In genomic region chr5:42840842-42841574, GRCh38 we compare ENCODE assay signal across 14 cellular contexts. TPM values are rescaled to one million over a fixed set of nuclear protein-coding genes. Genes with fewer than 3 reads are reported as not detected.
DNase-seq lines count a peak whose midpoint lies in the region; ATAC-seq and TF ChIP-seq lines count a peak whose summit lies in the region.
"Had no signal": no experiment of that assay in that cellular context is flagged by ENCODE, and none has a peak within 500 bp of the region (broad histone marks: within the 10 kb centered on the region; RNA-seq: fewer than 3 reads in every experiment).

No MANE protein-coding gene starts in this region.

- H3K27me3 ChIP-seq in BLaER1 treated with 17β-estradiol and CSF1 and Interleukin-3, amounts not matched to agents 10 nM and 100 nM = no peaks in the 10 kb centered on the region
- H3K27me3 ChIP-seq in adipocyte (replicated peaks; ENCODE audit: control insufficient read depth, insufficient read depth, low read length) = no peaks in the 10 kb centered on the region
- H3K27me3 ChIP-seq in gastrocnemius medialis = no peaks in the 10 kb centered on the region
- H3K27me3 ChIP-seq: esophagus muscularis mucosa, spleen had no signal

- H3K9ac ChIP-seq in BLaER1 treated with 17β-estradiol and CSF1 and Interleukin-3, amounts not matched to agents 10 nM and 100 nM = peak overlapping the region in 3 of 11 experiments; percentile 53 to 69 (median 58); a peak in 6 of 22 replicates
- peak overlapping the region; percentile 32 for H3K9ac ChIP-seq in adipocyte (ENCODE audit: low read length)

- in situ Hi-C loops in gastrocnemius medialis (cut with MboI; ENCODE audit: low sequenced_read_pairs in 4 of 4) = no loop called here

- H4K20me1 ChIP-seq in BLaER1 treated with 17β-estradiol and CSF1 and Interleukin-3, amounts not matched to agents 10 nM and 100 nM = no peaks in the 10 kb centered on the region

- DNase-seq in adipocyte (ENCODE audit: low read depth) (peak; percentile 36), iris pigment epithelial cell (ENCODE audit: low read depth) (peak; percentile 17), gastrocnemius medialis (no peak), ureter (ENCODE audit: low spot score) (no peak), foreskin fibroblast (no peak), kidney tubule cell (ENCODE audit: low spot score) (no peak), AG20443 (ENCODE audit: low spot score) (no peak)
- DNase-seq: activated gamma-delta T cell treated with Interleukin-2 at 50 U/mL for 16 hours, NCI-H146, PC-9, spleen had no signal

- no peak for TF ChIP-seq POLR2A in gastrocnemius medialis (IDR thresholded peaks at IDR 0.05)

- H3K4me3 ChIP-seq in BLaER1 treated with 17β-estradiol and CSF1 and Interleukin-3, amounts not matched to agents 10 nM and 100 nM = no peak overlapping the region
- H3K4me3 ChIP-seq in adipocyte (ENCODE audit: low read length) (peak overlapping the region; percentile 17), gastrocnemius medialis (no peak overlapping the region), foreskin fibroblast (ENCODE audit: low read depth in 1 of 2, low read length in 2 of 2) (no peak overlapping the region)
- H3K4me3 ChIP-seq: esophagus muscularis mucosa, lung, PC-9 had no signal

- no peak for ATAC-seq in gastrocnemius medialis

- peak overlapping the region in 8 of 11 experiments; percentile 39 to 86 (median 67); a peak in 14 of 22 replicates for H3K4me2 ChIP-seq in BLaER1 treated with 17β-estradiol and CSF1 and Interleukin-3, amounts not matched to agents 10 nM and 100 nM
- H3K4me2 ChIP-seq: PC-9 had no signal

- H3K36me3 ChIP-seq in BLaER1 treated with 17β-estradiol and CSF1 and Interleukin-3, amounts not matched to agents 10 nM and 100 nM = no peaks in the 10 kb centered on the region
- no peaks in the 10 kb centered on the region for H3K36me3 ChIP-seq in adipocyte (ENCODE audit: control insufficient read depth, insufficient read depth, low read length, severe bottlenecking)
- H3K36me3 ChIP-seq in gastrocnemius medialis = no peaks in the 10 kb centered on the region
- H3K36me3 ChIP-seq: esophagus muscularis mucosa, spleen had no signal

- H3K27ac ChIP-seq in BLaER1 treated with 17β-estradiol and CSF1 and Interleukin-3, amounts not matched to agents 10 nM and 100 nM = peak overlapping the region in 10 of 11 experiments; percentile 36 to 82 (median 70); a peak in 18 of 22 replicates
- peak overlapping the region in 3 of 4 donors; percentile 26 to 49 (median 47) for H3K27ac ChIP-seq in gastrocnemius medialis
- H3K27ac ChIP-seq: PC-9 had no signal

- H3K4me1 ChIP-seq in BLaER1 treated with 17β-estradiol and CSF1 and Interleukin-3, amounts not matched to agents 10 nM and 100 nM = peaks cover 0 to 45% (median 17%) of the 10 kb centered on the region in 10 experiments; a peak in 14 of 20 replicates
- H3K4me1 ChIP-seq in adipocyte (ENCODE audit: control insufficient read depth, insufficient read depth, low read length) = peaks cover 43% of the 10 kb centered on the region
- H3K4me1 ChIP-seq in gastrocnemius medialis = peaks cover 8 to 11% of the 10 kb centered on the region in 2 donors

- peaks cover 6 to 38% (median 12%) of the 10 kb centered on the region in 11 experiments; a peak in 21 of 22 replicates for H3K9me3 ChIP-seq in BLaER1 treated with 17β-estradiol and CSF1 and Interleukin-3, amounts not matched to agents 10 nM and 100 nM (replicated peaks in 1 of 11)
- H3K9me3 ChIP-seq in adipocyte (ENCODE audit: control insufficient read depth, low read length) = no peaks in the 10 kb centered on the region
- no peaks in the 10 kb centered on the region for H3K9me3 ChIP-seq in gastrocnemius medialis
- H3K9me3 ChIP-seq: esophagus muscularis mucosa had no signal

- intact Hi-C loops in gastrocnemius medialis (cut with DNase I; ENCODE audit: low total_unique reads) = no loop called here

- TF ChIP-seq CTCF in gastrocnemius medialis (IDR thresholded peaks at IDR 0.05 in 4 of 5, conservative IDR thresholded peaks at IDR 0.05 in 1 of 5) (no peak), foreskin fibroblast (IDR thresholded peaks at IDR 0.05; ENCODE audit: low read depth, low read length) (no peak)

RNA-seq across cellular contexts. Expression of gene SELENOP, which starts 29.3 kb away (rescaled TPM):
- total RNA-seq in gastrocnemius medialis (100 to 1,000 TPM; 231 to 290 (median 243) TPM), ureter (87.8 TPM)

Comparison
In these comparisons a context has a peak if more than half of its experiments do, and no peak if none do; other contexts are left out.
1. DNase-seq: peak in adipocyte (single experiment) and iris pigment epithelial cell (single experiment); none in gastrocnemius medialis (0 of 2), ureter (single experiment), foreskin fibroblast (0 of 2), kidney tubule cell (single experiment) and AG20443 (single experiment).